In the genomic region with DNA sequence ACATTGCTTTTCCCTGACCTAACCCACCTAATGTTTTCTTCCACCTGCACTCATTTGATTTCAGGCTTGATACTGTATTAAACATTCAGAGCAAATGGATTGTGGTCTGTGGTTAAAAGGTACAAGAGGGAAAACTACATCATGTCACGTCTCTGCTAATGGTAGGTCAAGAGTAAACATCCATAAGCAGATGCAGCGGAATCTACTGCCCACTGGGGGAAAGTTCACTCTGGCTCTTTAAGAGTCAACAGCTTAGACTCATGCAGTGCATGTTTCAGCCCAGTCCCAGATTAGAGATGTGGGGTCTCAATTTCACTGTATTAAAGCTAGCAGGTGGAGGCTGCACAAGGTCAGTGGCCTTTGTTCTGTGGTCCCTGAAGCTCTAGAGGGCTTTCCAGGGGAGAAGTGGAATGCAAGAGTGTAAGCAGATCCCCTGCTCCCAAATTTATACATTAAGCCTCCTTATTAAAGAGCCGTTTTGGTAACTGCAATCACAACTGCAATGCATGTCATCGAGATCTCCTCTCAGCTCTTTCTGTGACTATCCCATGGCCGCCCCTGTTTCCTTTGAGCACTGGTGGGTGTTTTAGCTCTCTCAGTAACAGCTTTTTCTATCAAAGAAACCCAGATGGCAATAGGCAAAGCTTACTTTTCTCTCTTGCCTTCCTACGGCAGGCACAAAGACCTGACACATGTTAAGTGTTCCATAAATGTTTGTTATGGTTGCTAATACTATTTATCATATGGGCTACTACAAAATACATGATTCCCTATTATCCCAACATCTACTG, we compare ENCODE assay signal across 14 cellular contexts. TPM values are rescaled to one million over a fixed set of nuclear protein-coding genes. Genes with fewer than 3 reads are reported as not detected.
DNase-seq lines count a peak whose midpoint lies in the region; TF ChIP-seq lines count a peak whose summit lies in the region.
"Had no signal": no experiment of that assay in that cellular context is flagged by ENCODE, and none has a peak within 500 bp of the region (broad histone marks: within the 10 kb centered on the region; RNA-seq: fewer than 3 reads in every experiment).

No MANE protein-coding gene starts in this region.

- intact Hi-C loops in activated CD4-positive, alpha-beta T cell treated with anti-CD3 and anti-CD28 coated beads, Interleukin-2, amount 10 ng/mL, durations not matched to agents 24 days and 14 days (cut with micrococcal nuclease), result no loop called here
- intact Hi-C loops in tibial artery (cut with DNase I; ENCODE audit: low total_unique reads), result no loop called here

- peak overlapping the region; percentile 8 for H3K27ac Mint-ChIP-seq in nephron progenitor cell
- no peak overlapping the region for H3K27ac Mint-ChIP-seq in activated CD4-positive, alpha-beta T cell treated with anti-CD3 and anti-CD28 coated beads, Interleukin-2, amount 10 ng/mL, durations not matched to agents 24 days and 14 days
- H3K27ac Mint-ChIP-seq: activated naive CD4-positive, alpha-beta T cell treated with anti-CD3 and anti-CD28 coated beads, Interleukin-2, amount 10 ng/mL, durations not matched to agents 7 days and 5 days had no signal

- DNase-seq in Caki2 (ENCODE audit: low read depth) (peak; percentile 2), MG63 (peak; percentile 57), fibroblast of mammary gland (ENCODE audit: low read depth) (peak; percentile 48), nephron progenitor cell (no peak), MV-4-11 (lab: John Stamatoyannopoulos, UW) (no peak), SIG-M5 (lab: John Stamatoyannopoulos, UW) (no peak), tibial artery (no peak)
- no peak for DNase-seq in activated CD4-positive, alpha-beta T cell treated with anti-CD3 and anti-CD28 coated beads, Interleukin-2, amount 10 ng/mL, durations not matched to agents 24 days and 14 days
- DNase-seq: activated CD4-positive, CD25-positive, alpha-beta regulatory T cell treated with anti-CD3 and anti-CD28 coated beads, Interleukin-2, amount 50 U/mL, for 72 hours; activated naive CD4-positive, alpha-beta T cell treated with anti-CD3 and anti-CD28 coated beads, Interleukin-2, amount 10 ng/mL, durations not matched to agents 7 days and 5 days; COR-L47; NCI-H2107; T-helper 2 cell had no signal

- peaks cover 24% of the 10 kb centered on the region for H3K4me1 Mint-ChIP-seq in nephron progenitor cell
- no peaks in the 10 kb centered on the region for H3K4me1 Mint-ChIP-seq in activated CD4-positive, alpha-beta T cell treated with anti-CD3 and anti-CD28 coated beads, Interleukin-2, amount 10 ng/mL, durations not matched to agents 24 days and 14 days
- H3K4me1 Mint-ChIP-seq: activated naive CD4-positive, alpha-beta T cell treated with anti-CD3 and anti-CD28 coated beads, Interleukin-2, amount 10 ng/mL, durations not matched to agents 7 days and 5 days had no signal

- no peaks in the 10 kb centered on the region for H3K9me3 ChIP-seq in MG63
- H3K9me3 ChIP-seq in tibial artery, result no peaks in the 10 kb centered on the region

- H3K4me3 Mint-ChIP-seq in nephron progenitor cell, result no peak overlapping the region
- no peak overlapping the region for H3K4me3 Mint-ChIP-seq in activated CD4-positive, alpha-beta T cell treated with anti-CD3 and anti-CD28 coated beads, Interleukin-2, amount 10 ng/mL, durations not matched to agents 24 days and 14 days
- H3K4me3 Mint-ChIP-seq: activated naive CD4-positive, alpha-beta T cell treated with anti-CD3 and anti-CD28 coated beads, Interleukin-2, amount 10 ng/mL, durations not matched to agents 7 days and 5 days had no signal

- in situ Hi-C loops in Caki2 (cut with HindIII; ENCODE audit: low pct_unique_long_range_greater_than_20kb, low sequenced_read_pairs), result no loop called here

- H3K27me3 Mint-ChIP-seq in nephron progenitor cell (ENCODE audit: low read depth, poor library complexity), result no peaks in the 10 kb centered on the region
- no peaks in the 10 kb centered on the region for H3K27me3 Mint-ChIP-seq in activated CD4-positive, alpha-beta T cell treated with anti-CD3 and anti-CD28 coated beads, Interleukin-2, amount 10 ng/mL, durations not matched to agents 24 days and 14 days
- H3K27me3 Mint-ChIP-seq: activated naive CD4-positive, alpha-beta T cell treated with anti-CD3 and anti-CD28 coated beads, Interleukin-2, amount 10 ng/mL, durations not matched to agents 7 days and 5 days had no signal

- H3K27me3 ChIP-seq in MG63, result no peaks in the 10 kb centered on the region
- no peaks in the 10 kb centered on the region for H3K27me3 ChIP-seq in tibial artery

- peaks cover 8% of the 10 kb centered on the region for H3K9me3 Mint-ChIP-seq in nephron progenitor cell
- H3K9me3 Mint-ChIP-seq in activated CD4-positive, alpha-beta T cell treated with anti-CD3 and anti-CD28 coated beads, Interleukin-2, amount 10 ng/mL, durations not matched to agents 24 days and 14 days, result no peaks in the 10 kb centered on the region
- H3K9me3 Mint-ChIP-seq: activated naive CD4-positive, alpha-beta T cell treated with anti-CD3 and anti-CD28 coated beads, Interleukin-2, amount 10 ng/mL, durations not matched to agents 7 days and 5 days had no signal

- peaks cover 2% of the 10 kb centered on the region for H3K36me3 ChIP-seq in MG63
- no peaks in the 10 kb centered on the region for H3K36me3 ChIP-seq in tibial artery

- no peak overlapping the region for H3K4me3 ChIP-seq in MG63
- H3K4me3 ChIP-seq in fibroblast of mammary gland (ENCODE audit: control insufficient read depth, low read depth, low read length), result no peak overlapping the region
- no peak overlapping the region for H3K4me3 ChIP-seq in tibial artery

- peaks cover 16% of the 10 kb centered on the region for H3K36me3 Mint-ChIP-seq in nephron progenitor cell (ENCODE audit: low read depth)
- H3K36me3 Mint-ChIP-seq in activated CD4-positive, alpha-beta T cell treated with anti-CD3 and anti-CD28 coated beads, Interleukin-2, amount 10 ng/mL, durations not matched to agents 24 days and 14 days (ENCODE audit: low read depth), result no peaks in the 10 kb centered on the region
- H3K36me3 Mint-ChIP-seq: activated naive CD4-positive, alpha-beta T cell treated with anti-CD3 and anti-CD28 coated beads, Interleukin-2, amount 10 ng/mL, durations not matched to agents 7 days and 5 days had no signal

- no peaks in the 10 kb centered on the region for H3K4me1 ChIP-seq in tibial artery
- H3K4me1 ChIP-seq: parathyroid adenoma had no signal

- no peak overlapping the region for H3K27ac ChIP-seq in tibial artery
- H3K27ac ChIP-seq: parathyroid adenoma had no signal

- TF ChIP-seq CTCF in fibroblast of mammary gland (conservative IDR thresholded peaks at IDR 0.05; ENCODE audit: control insufficient read depth, insufficient read depth, low read depth, low read length), result no peak
- no peak for TF ChIP-seq CTCF in nephron progenitor cell (IDR thresholded peaks at IDR 0.05)
- TF ChIP-seq CTCF in tibial artery (IDR thresholded peaks at IDR 0.05), result no peak

RNA-seq across cellular contexts. Expression of a gene that starts 53.5 kb away (rescaled TPM):
- not detected in 2 replicates for total RNA-seq in Caki2 (2014; rRNA removed; shearing (Covaris generic); ENCODE audit: low replicate concordance)
- total RNA-seq in MG63 (2014; rRNA removed; shearing (Covaris generic); ENCODE audit: low replicate concordance), result 8.1 and 18.7 TPM in 2 replicates
- not detected in 2 replicates for total RNA-seq in activated CD4-positive, alpha-beta T cell treated with anti-CD3 and anti-CD28 coated beads, Interleukin-2, amount 10 ng/mL, durations not matched to agents 24 days and 14 days

Comparison
In these comparisons a context has a peak if more than half of its experiments do, and no peak if none do; other contexts are left out.
1. DNase-seq: peak in Caki2 (single experiment), MG63 (single experiment) and fibroblast of mammary gland (single experiment); none in nephron progenitor cell (single experiment), MV-4-11 (single experiment), activated CD4-positive, alpha-beta T cell treated with anti-CD3 and anti-CD28 coated beads, Interleukin-2, amount 10 ng/mL, durations not matched to agents 24 days and 14 days (single experiment), SIG-M5 (single experiment) and tibial artery (0 of 2).